Comparison of ENCODE assay signal across 21 cellular contexts in genomic region chr2:46230677-46231425, GRCh38.
A peak's percentile ranks its signal among the peaks of the same experiment; 100 is the strongest.
DNase-seq lines count a peak whose midpoint lies in the region; ATAC-seq and TF ChIP-seq lines count a peak whose summit lies in the region.
"Had no signal": no experiment of that assay in that cellular context is flagged by ENCODE, and none has a peak within 500 bp of the region (broad histone marks: within the 10 kb centered on the region; RNA-seq: fewer than 3 reads in every experiment).

No MANE protein-coding gene starts in this region.

- H2AFZ ChIP-seq in MM.1S (ENCODE audit: low read length): no peak overlapping the region

- intact Hi-C loops in upper lobe of right lung (cut with DNase I): no loop called here

- H3K79me2 ChIP-seq in MM.1S (ENCODE audit: low read length): no peaks in the 10 kb centered on the region

- H3K4me3 Mint-ChIP-seq in activated naive CD4-positive, alpha-beta T cell treated with anti-CD3 and anti-CD28 coated beads, Interleukin-2, amount 10 ng/mL, durations not matched to agents 7 days and 5 days: no peak overlapping the region
- H3K4me3 Mint-ChIP-seq in T-helper 17 cell: no peak overlapping the region
- H3K4me3 Mint-ChIP-seq: activated naive CD8-positive, alpha-beta T cell treated with anti-CD3 and anti-CD28 coated beads, Interleukin-2, amount 10 ng/mL, durations not matched to agents 7 days and 5 days; type B pancreatic cell had no signal

- H3K9me3 ChIP-seq in T-helper 17 cell (ENCODE audit: control insufficient read depth, low read length, poor library complexity, severe bottlenecking) (no peaks in the 10 kb centered on the region), liver (ENCODE audit: control insufficient read depth in 4 of 4, low read length in 3 of 4) (no peaks in the 10 kb centered on the region), upper lobe of right lung (no peaks in the 10 kb centered on the region), MM.1S (replicated peaks; ENCODE audit: insufficient read depth, low read length) (no peaks in the 10 kb centered on the region)
- H3K9me3 ChIP-seq: psoas muscle had no signal

- H3K9me2 ChIP-seq in MM.1S (replicated peaks; ENCODE audit: insufficient read depth, low read length): no peaks in the 10 kb centered on the region

- no peaks in the 10 kb centered on the region for H4K20me1 ChIP-seq in MM.1S (ENCODE audit: insufficient read depth, low read length)

- no peak overlapping the region for H3K4me2 ChIP-seq in MM.1S (ENCODE audit: low read depth, low read length)

- H3K27ac Mint-ChIP-seq in activated naive CD4-positive, alpha-beta T cell treated with anti-CD3 and anti-CD28 coated beads, Interleukin-2, amount 10 ng/mL, durations not matched to agents 7 days and 5 days: peak overlapping the region; percentile 40
- peak overlapping the region; percentile 93 for H3K27ac Mint-ChIP-seq in T-helper 17 cell
- H3K27ac Mint-ChIP-seq: T-helper 2 cell treated with Interferon-gamma antibody and Interleukin-4, amounts not matched to agents 5 μg/mL and 100 μg/mL, for 36 hours; type B pancreatic cell had no signal

- no peak for DNase-seq in activated naive CD4-positive, alpha-beta T cell treated with anti-CD3 and anti-CD28 coated beads, Interleukin-2, amount 10 ng/mL, durations not matched to agents 7 days and 5 days
- DNase-seq in activated naive CD4-positive, alpha-beta T cell (lab: John Stamatoyannopoulos, UW): no peak
- no peak for DNase-seq in T-helper 17 cell
- DNase-seq in upper lobe of right lung: no peak
- DNase-seq in MM.1S: no peak
- DNase-seq: activated CD4-positive, alpha-beta T cell treated with anti-CD3 and anti-CD28 coated beads, Interleukin-2, amount 50 U/mL, for 1 hour; central memory CD4-positive, alpha-beta T cell; EL; NCI-H1436 treated with DMSO at 0.1 percent for 48 hours; NCI-H524; stimulated activated CD4-positive, alpha-beta T cell treated with anti-CD3 and anti-CD28 coated beads, Interleukin-1b, Interleukin-23, amount 100 ng/mL, for 48 hours had no signal

- H3K27me3 ChIP-seq in liver (ENCODE audit: control insufficient read depth in 4 of 4, insufficient read depth in 4 of 4, low read length in 3 of 4): no peaks in the 10 kb centered on the region
- H3K27me3 ChIP-seq in upper lobe of right lung: no peaks in the 10 kb centered on the region
- no peaks in the 10 kb centered on the region for H3K27me3 ChIP-seq in MM.1S (replicated peaks; ENCODE audit: insufficient read depth, low read length)

- H3K9ac ChIP-seq in liver (ENCODE audit: low read depth in 1 of 2, low read length in 2 of 2) (no peak overlapping the region), MM.1S (ENCODE audit: low read length) (no peak overlapping the region)

- no peaks in the 10 kb centered on the region for H3K9me3 Mint-ChIP-seq in activated naive CD4-positive, alpha-beta T cell treated with anti-CD3 and anti-CD28 coated beads, Interleukin-2, amount 10 ng/mL, durations not matched to agents 7 days and 5 days
- H3K9me3 Mint-ChIP-seq: activated naive CD8-positive, alpha-beta T cell treated with anti-CD3 and anti-CD28 coated beads, Interleukin-2, amount 10 ng/mL, durations not matched to agents 7 days and 5 days; T-helper 2 cell treated with Interferon-gamma antibody and Interleukin-4, amounts not matched to agents 5 μg/mL and 100 μg/mL, for 36 hours; type B pancreatic cell had no signal

- peaks cover 20% of the 10 kb centered on the region for H3K4me1 Mint-ChIP-seq in activated naive CD4-positive, alpha-beta T cell treated with anti-CD3 and anti-CD28 coated beads, Interleukin-2, amount 10 ng/mL, durations not matched to agents 7 days and 5 days
- H3K4me1 Mint-ChIP-seq in T-helper 17 cell: peaks cover 17% of the 10 kb centered on the region

- H3K4me3 ChIP-seq in liver (ENCODE audit: low read depth in 1 of 3, low read length in 3 of 3) (no peak overlapping the region), upper lobe of right lung (no peak overlapping the region), MM.1S (ENCODE audit: low read length) (no peak overlapping the region)
- H3K4me3 ChIP-seq: psoas muscle, skin epidermis had no signal

- no peak for TF ChIP-seq RAD21 in liver (IDR thresholded peaks at IDR 0.05)

- no peaks in the 10 kb centered on the region for H3K36me3 Mint-ChIP-seq in activated naive CD4-positive, alpha-beta T cell treated with anti-CD3 and anti-CD28 coated beads, Interleukin-2, amount 10 ng/mL, durations not matched to agents 7 days and 5 days
- no peaks in the 10 kb centered on the region for H3K36me3 Mint-ChIP-seq in T-helper 17 cell (ENCODE audit: low read depth)
- H3K36me3 Mint-ChIP-seq: activated naive CD8-positive, alpha-beta T cell treated with anti-CD3 and anti-CD28 coated beads, Interleukin-2, amount 10 ng/mL, durations not matched to agents 7 days and 5 days; type B pancreatic cell had no signal

- H3K36me3 ChIP-seq in liver (ENCODE audit: control insufficient read depth in 4 of 4, insufficient read depth in 3 of 4, low read depth in 1 of 4, low read length in 3 of 4) (no peaks in the 10 kb centered on the region), upper lobe of right lung (no peaks in the 10 kb centered on the region), MM.1S (replicated peaks; ENCODE audit: insufficient read depth, low read length) (no peaks in the 10 kb centered on the region)

- H3K4me1 ChIP-seq in liver (ENCODE audit: control insufficient read depth in 4 of 4, insufficient read depth in 4 of 4, low read length in 3 of 4) (peaks cover 0 to 18% (median 16%) of the 10 kb centered on the region in 4 donors), upper lobe of right lung (peaks cover 18% of the 10 kb centered on the region), MM.1S (ENCODE audit: low read length) (no peaks in the 10 kb centered on the region)

- H3K27ac ChIP-seq in liver (ENCODE audit: low read depth in 1 of 2, low read length in 2 of 2) (peak overlapping the region; percentile 63 to 89), upper lobe of right lung (no peak overlapping the region), MM.1S (ENCODE audit: low read length) (no peak overlapping the region)
- H3K27ac ChIP-seq: psoas muscle, RWPE1, VCaP had no signal

- H3F3A ChIP-seq in MM.1S (ENCODE audit: insufficient read depth, low read length): no peaks in the 10 kb centered on the region

- ATAC-seq in T-helper 17 cell (no peak), upper lobe of right lung (peak; percentile 44), GM21717 (IDR thresholded peaks at IDR 0.05; ENCODE audit: unreplicated experiment) (no peak), HG03039 (IDR thresholded peaks at IDR 0.05; ENCODE audit: unreplicated experiment) (no peak)

- no peak for TF ChIP-seq CTCF in liver (IDR thresholded peaks at IDR 0.05; ENCODE audit: low read depth, low read length, missing input control)
- TF ChIP-seq CTCF in upper lobe of right lung (IDR thresholded peaks at IDR 0.05): no peak
- TF ChIP-seq CTCF in MM.1S (IDR thresholded peaks at IDR 0.05; ENCODE audit: low read length): no peak

- CTCF ChIA-PET in activated naive CD4-positive, alpha-beta T cell treated with anti-CD3 and anti-CD28 coated beads, Interleukin-2, amount 10 ng/mL, durations not matched to agents 7 days and 5 days (lab: Charles Lee): interaction anchor here (1.0 to 2.6 kb wide), 4 partner anchors 9 to 133 kb away, joined by 3 to 10 read pairs (median 5); no protein-coding TSS in a partner anchor

- peaks cover 15% of the 10 kb centered on the region for H3K27me3 Mint-ChIP-seq in activated naive CD4-positive, alpha-beta T cell treated with anti-CD3 and anti-CD28 coated beads, Interleukin-2, amount 10 ng/mL, durations not matched to agents 7 days and 5 days
- peaks cover under 1% of the 10 kb centered on the region for H3K27me3 Mint-ChIP-seq in T-helper 17 cell
- H3K27me3 Mint-ChIP-seq: type B pancreatic cell had no signal

- WGBS in liver: 87% methylated on average over 4 of the region's 4 CpGs

TF ChIP-seq in liver, 16 proteins besides CTCF, POLR2A, EP300 and RAD21:
- TF ChIP-seq GABPA (IDR thresholded peaks at IDR 0.05 in 1 of 2, conservative IDR thresholded peaks at IDR 0.05 in 1 of 2) (no peak), NR2F2 (IDR thresholded peaks at IDR 0.05) (peak; percentile 9)

Comparison
In these comparisons a context has a peak if more than half of its experiments do, and no peak if none do; other contexts are left out.
1. H3K27ac ChIP-seq: peak in liver (2 of 2); none in upper lobe of right lung (single experiment) and MM.1S (single experiment).